In the genomic region with DNA sequence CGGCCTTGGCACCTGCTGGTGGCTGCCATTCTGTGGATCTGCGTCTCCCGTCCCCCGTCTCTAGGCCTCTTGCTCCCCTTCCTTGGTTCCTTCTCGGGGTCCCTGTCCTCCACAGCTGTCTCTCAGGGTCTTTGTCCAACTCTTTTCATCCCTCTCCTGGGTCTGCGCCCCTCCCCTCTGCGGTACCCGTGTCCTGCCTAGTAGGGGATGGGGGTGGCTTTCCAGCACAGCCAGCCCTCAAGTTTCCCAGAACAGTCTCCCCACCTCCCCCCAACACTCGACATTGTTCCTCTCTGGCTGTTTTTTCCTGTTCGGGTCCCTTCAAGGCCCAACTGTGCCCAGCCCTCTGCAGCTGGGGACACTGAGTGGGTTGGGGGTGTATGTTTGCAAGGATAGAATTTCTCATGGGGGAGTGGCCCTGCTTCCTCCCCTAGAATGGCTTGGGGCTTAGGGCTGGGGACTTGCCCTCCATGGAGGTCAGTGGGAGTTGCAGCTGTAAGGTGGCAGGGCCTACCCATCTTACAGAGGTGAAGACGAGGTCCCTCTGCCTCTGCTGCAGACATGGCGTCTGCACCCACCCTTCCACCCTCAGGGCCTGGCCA, we compare ENCODE assay signal across 11 cellular contexts. TPM values are rescaled to one million over a fixed set of nuclear protein-coding genes. Genes with fewer than 3 reads are reported as not detected.
A peak's percentile ranks its signal among the peaks of the same experiment; 100 is the strongest.
DNase-seq lines count a peak whose midpoint lies in the region; ATAC-seq and TF ChIP-seq lines count a peak whose summit lies in the region.
"Had no signal": no experiment of that assay in that cellular context is flagged by ENCODE, and none has a peak within 500 bp of the region (broad histone marks: within the 10 kb centered on the region; RNA-seq: fewer than 3 reads in every experiment).

No MANE protein-coding gene starts in this region.

- H3K27ac ChIP-seq in GM23338 (ENCODE audit: low read depth): peak overlapping the region; percentile 85
- H3K27ac ChIP-seq: brain microvascular endothelial cell had no signal

- H3K27me3 ChIP-seq in Caco-2 (replicated peaks; ENCODE audit: control insufficient read depth, insufficient read depth, low read length) (no peaks in the 10 kb centered on the region), GM23338 (ENCODE audit: insufficient read depth) (no peaks in the 10 kb centered on the region)
- H3K27me3 ChIP-seq: brain microvascular endothelial cell had no signal

- H3K9me2 ChIP-seq in GM23338 (ENCODE audit: insufficient read depth): no peaks in the 10 kb centered on the region

- DNase-seq in Caco-2 (no peak), GM23338 (ENCODE audit: low spot score) (peak; percentile 42), dermis blood vessel endothelial cell (peak; percentile 62), neural crest cell (ENCODE audit: low read depth, low spot score) (no peak), activated gamma-delta T cell treated with Interleukin-2 at 50 U/mL for 16 hours (no peak), NCI-H2227 (lab: John Stamatoyannopoulos, UW; ENCODE audit: unreplicated experiment) (no peak)
- DNase-seq: activated CD4-positive, alpha-beta T cell treated with anti-CD3 and anti-CD28 coated beads for 36 hours; brain microvascular endothelial cell; CD4-positive, alpha-beta T cell; naive thymus-derived CD4-positive, alpha-beta T cell had no signal

- H2AFZ ChIP-seq in GM23338: no peak overlapping the region

- H3K36me3 Mint-ChIP-seq in Caco-2 (ENCODE audit: insufficient read depth, unreplicated experiment) (peaks cover 93% of the 10 kb centered on the region), GM23338 (ENCODE audit: low read depth) (peaks cover 50% of the 10 kb centered on the region), neural crest cell (ENCODE audit: low read depth) (peaks cover 13% of the 10 kb centered on the region)

- ATAC-seq in GM23338 (no peak), GM21381 (IDR thresholded peaks at IDR 0.05; ENCODE audit: unreplicated experiment) (no peak)
- ATAC-seq: naive thymus-derived CD4-positive, alpha-beta T cell had no signal

- peak overlapping the region; percentile 99 for H3K4me2 ChIP-seq in GM23338

- H3K4me3 Mint-ChIP-seq in Caco-2 (ENCODE audit: unreplicated experiment) (no peak overlapping the region), GM23338 (peak overlapping the region; percentile 94), neural crest cell (peak overlapping the region; percentile 56)
- H3K4me3 Mint-ChIP-seq: activated CD4-positive, alpha-beta T cell treated with anti-CD3 and anti-CD28 coated beads for 36 hours; CD4-positive, alpha-beta T cell had no signal

- H3K27ac Mint-ChIP-seq in Caco-2 (ENCODE audit: unreplicated experiment) (peak overlapping the region; percentile 67), GM23338 (peak overlapping the region; percentile 19), neural crest cell (ENCODE audit: unreplicated experiment) (no peak overlapping the region)
- H3K27ac Mint-ChIP-seq: activated CD4-positive, alpha-beta T cell treated with anti-CD3 and anti-CD28 coated beads for 36 hours; CD4-positive, alpha-beta T cell had no signal

- H3K4me3 ChIP-seq in Caco-2 (ENCODE audit: low read depth, low read length): no peak overlapping the region
- peak overlapping the region; percentile 97; the same call in 1 of the 2 replicates for H3K4me3 ChIP-seq in GM23338

- intact Hi-C loops in Caco-2 (cut with micrococcal nuclease; ENCODE audit: unreplicated experiment): no loop called here

- no peaks in the 10 kb centered on the region for H3K4me1 ChIP-seq in Caco-2
- peaks cover 29% of the 10 kb centered on the region for H3K4me1 ChIP-seq in GM23338 (ENCODE audit: insufficient read depth)

- H3K36me3 ChIP-seq in Caco-2 (ENCODE audit: control insufficient read depth, insufficient read depth, low read length): peaks cover 3% of the 10 kb centered on the region; the same call in 1 of the 2 replicates
- peaks cover 17% of the 10 kb centered on the region for H3K36me3 ChIP-seq in GM23338 (ENCODE audit: insufficient read depth)

- peaks cover 65% of the 10 kb centered on the region for H3F3A ChIP-seq in GM23338 (replicated peaks; ENCODE audit: low read depth)

- H3K4me1 Mint-ChIP-seq in Caco-2 (ENCODE audit: low read depth, unreplicated experiment) (peaks cover 14% of the 10 kb centered on the region), GM23338 (peaks cover 50% of the 10 kb centered on the region), neural crest cell (peaks cover 39% of the 10 kb centered on the region)

- H3K9me3 Mint-ChIP-seq in Caco-2 (ENCODE audit: unreplicated experiment): peaks cover 1% of the 10 kb centered on the region
- H3K9me3 Mint-ChIP-seq in GM23338: peaks cover 8% of the 10 kb centered on the region
- H3K9me3 Mint-ChIP-seq in neural crest cell: no peaks in the 10 kb centered on the region
- H3K9me3 Mint-ChIP-seq: CD4-positive, alpha-beta T cell had no signal

- peaks cover 27% of the 10 kb centered on the region for H4K20me1 ChIP-seq in GM23338 (replicated peaks; ENCODE audit: insufficient read depth)

- CTCF ChIA-PET in Caco-2 (lab: Charles Lee): no interaction called here

- H3K79me2 ChIP-seq in GM23338 (replicated peaks; ENCODE audit: insufficient read depth): peaks cover 24% of the 10 kb centered on the region

- no peak for TF ChIP-seq CTCF in Caco-2 (IDR thresholded peaks at IDR 0.05; ENCODE audit: insufficient read depth in 1 of 2, low read depth in 1 of 2, low read length in 1 of 2, severe bottlenecking in 1 of 2, unreplicated experiment in 1 of 2)
- TF ChIP-seq CTCF in GM23338 (conservative IDR thresholded peaks at IDR 0.05; ENCODE audit: low read depth in 2 of 2): no peak
- TF ChIP-seq CTCF in neural crest cell (conservative IDR thresholded peaks at IDR 0.05): no peak

- no peaks in the 10 kb centered on the region for H3K9me3 ChIP-seq in Caco-2

- H3K27me3 Mint-ChIP-seq in Caco-2 (ENCODE audit: insufficient read depth, unreplicated experiment) (no peaks in the 10 kb centered on the region), GM23338 (ENCODE audit: insufficient read depth, low read depth, poor library complexity) (peaks cover 45% of the 10 kb centered on the region), neural crest cell (ENCODE audit: low read depth) (peaks cover 16% of the 10 kb centered on the region)

- POLR2A ChIA-PET in Caco-2 (lab: Charles Lee): no interaction called here

- no TSS peak for BruUV-seq in Caco-2 (replicated peaks; lab: Mats Ljungman, UMichigan)

TF ChIP-seq in GM23338, 12 proteins besides CTCF, POLR2A, EP300 and RAD21 (continues in another document):
- TF ChIP-seq CREB1 (CRISPR knock-in tag; IDR thresholded peaks at IDR 0.05; ENCODE audit: low read depth): no peak
- TF ChIP-seq, protein P1, sequence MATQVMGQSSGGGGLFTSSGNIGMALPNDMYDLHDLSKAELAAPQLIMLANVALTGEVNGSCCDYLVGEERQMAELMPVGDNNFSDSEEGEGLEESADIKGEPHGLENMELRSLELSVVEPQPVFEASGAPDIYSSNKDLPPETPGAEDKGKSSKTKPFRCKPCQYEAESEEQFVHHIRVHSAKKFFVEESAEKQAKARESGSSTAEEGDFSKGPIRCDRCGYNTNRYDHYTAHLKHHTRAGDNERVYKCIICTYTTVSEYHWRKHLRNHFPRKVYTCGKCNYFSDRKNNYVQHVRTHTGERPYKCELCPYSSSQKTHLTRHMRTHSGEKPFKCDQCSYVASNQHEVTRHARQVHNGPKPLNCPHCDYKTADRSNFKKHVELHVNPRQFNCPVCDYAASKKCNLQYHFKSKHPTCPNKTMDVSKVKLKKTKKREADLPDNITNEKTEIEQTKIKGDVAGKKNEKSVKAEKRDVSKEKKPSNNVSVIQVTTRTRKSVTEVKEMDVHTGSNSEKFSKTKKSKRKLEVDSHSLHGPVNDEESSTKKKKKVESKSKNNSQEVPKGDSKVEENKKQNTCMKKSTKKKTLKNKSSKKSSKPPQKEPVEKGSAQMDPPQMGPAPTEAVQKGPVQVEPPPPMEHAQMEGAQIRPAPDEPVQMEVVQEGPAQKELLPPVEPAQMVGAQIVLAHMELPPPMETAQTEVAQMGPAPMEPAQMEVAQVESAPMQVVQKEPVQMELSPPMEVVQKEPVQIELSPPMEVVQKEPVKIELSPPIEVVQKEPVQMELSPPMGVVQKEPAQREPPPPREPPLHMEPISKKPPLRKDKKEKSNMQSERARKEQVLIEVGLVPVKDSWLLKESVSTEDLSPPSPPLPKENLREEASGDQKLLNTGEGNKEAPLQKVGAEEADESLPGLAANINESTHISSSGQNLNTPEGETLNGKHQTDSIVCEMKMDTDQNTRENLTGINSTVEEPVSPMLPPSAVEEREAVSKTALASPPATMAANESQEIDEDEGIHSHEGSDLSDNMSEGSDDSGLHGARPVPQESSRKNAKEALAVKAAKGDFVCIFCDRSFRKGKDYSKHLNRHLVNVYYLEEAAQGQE (IDR thresholded peaks at IDR 0.05; ENCODE audit: unreplicated experiment): no peak

RNA-seq across cellular contexts. Expression of gene ADM5, which starts 0.8 kb away (rescaled TPM):
- 8.5 and 10.4 TPM in 2 replicates for total RNA-seq in Caco-2 (2022)
- 3.1 and 5.7 TPM in 2 replicates for total RNA-seq in GM23338 (2014; rRNA removed; shearing (Covaris generic))
- polyA plus RNA-seq in GM23338 (2016; fragmentation: Nextera tagmentation; extraction: Ambion mirVana): 2.6 and 2.8 TPM in 2 replicates
- 0.70 and 1.5 TPM in 2 replicates for total RNA-seq in dermis blood vessel endothelial cell
- total RNA-seq in neural crest cell: 11.8 TPM in 2 replicates

RNA-seq across cellular contexts. Expression of gene CPT1C, which starts 2.3 kb away (rescaled TPM):
- total RNA-seq in Caco-2 (2022) (1.9 and 2.0 TPM in 2 replicates), dermis blood vessel endothelial cell (19.1 and 19.5 TPM in 2 replicates), neural crest cell (87.7 and 96.1 TPM in 2 replicates)
- 46.8 and 63.4 TPM in 2 replicates for total RNA-seq in GM23338 (2014; rRNA removed; shearing (Covaris generic))
- polyA plus RNA-seq in GM23338 (2016; fragmentation: Nextera tagmentation; extraction: Ambion mirVana): 77.3 and 79.3 TPM in 2 replicates

RNA-seq across cellular contexts. Expression of gene PRMT1, which starts 11.6 kb away (rescaled TPM):
- total RNA-seq in Caco-2 (2022) (326 and 343 TPM in 2 replicates), dermis blood vessel endothelial cell (282 and 338 TPM in 2 replicates), neural crest cell (454 and 470 TPM in 2 replicates)
- total RNA-seq in GM23338 (2014; rRNA removed; shearing (Covaris generic)): 700 and 762 TPM in 2 replicates
- polyA plus RNA-seq in GM23338 (2016; fragmentation: Nextera tagmentation; extraction: Ambion mirVana): 587 and 590 TPM in 2 replicates

RNA-seq across cellular contexts. Expression of gene BCL2L12, which starts 22.9 kb away (rescaled TPM):
- total RNA-seq in Caco-2 (2022) (103 and 111 TPM in 2 replicates), dermis blood vessel endothelial cell (3.1 and 9.2 TPM in 2 replicates), neural crest cell (92.4 and 99.5 TPM in 2 replicates)
- total RNA-seq in GM23338 (2014; rRNA removed; shearing (Covaris generic)): 30.6 and 61.3 TPM in 2 replicates
- polyA plus RNA-seq in GM23338 (2016; fragmentation: Nextera tagmentation; extraction: Ambion mirVana): 102 and 114 TPM in 2 replicates

RNA-seq across cellular contexts. Expression of gene IRF3, which starts 23.0 kb away (rescaled TPM):
- total RNA-seq in Caco-2 (2022) (125 and 131 TPM in 2 replicates), dermis blood vessel endothelial cell (47.3 and 79.9 TPM in 2 replicates), neural crest cell (70.0 and 76.0 TPM in 2 replicates)
- 89.3 and 164 TPM in 2 replicates for total RNA-seq in GM23338 (2014; rRNA removed; shearing (Covaris generic))
- polyA plus RNA-seq in GM23338 (2016; fragmentation: Nextera tagmentation; extraction: Ambion mirVana): 57.4 and 72.4 TPM in 2 replicates

Comparison
In these comparisons a context has a peak if more than half of its experiments do, and no peak if none do; other contexts are left out.
1. DNase-seq: peak in GM23338 (single experiment) and dermis blood vessel endothelial cell (single experiment); none in Caco-2 (0 of 2), neural crest cell (single experiment), activated gamma-delta T cell treated with Interleukin-2 at 50 U/mL for 16 hours (single experiment) and NCI-H2227 (single experiment).